Comparison of ENCODE assay signal across 8 cellular contexts in the genomic region with DNA sequence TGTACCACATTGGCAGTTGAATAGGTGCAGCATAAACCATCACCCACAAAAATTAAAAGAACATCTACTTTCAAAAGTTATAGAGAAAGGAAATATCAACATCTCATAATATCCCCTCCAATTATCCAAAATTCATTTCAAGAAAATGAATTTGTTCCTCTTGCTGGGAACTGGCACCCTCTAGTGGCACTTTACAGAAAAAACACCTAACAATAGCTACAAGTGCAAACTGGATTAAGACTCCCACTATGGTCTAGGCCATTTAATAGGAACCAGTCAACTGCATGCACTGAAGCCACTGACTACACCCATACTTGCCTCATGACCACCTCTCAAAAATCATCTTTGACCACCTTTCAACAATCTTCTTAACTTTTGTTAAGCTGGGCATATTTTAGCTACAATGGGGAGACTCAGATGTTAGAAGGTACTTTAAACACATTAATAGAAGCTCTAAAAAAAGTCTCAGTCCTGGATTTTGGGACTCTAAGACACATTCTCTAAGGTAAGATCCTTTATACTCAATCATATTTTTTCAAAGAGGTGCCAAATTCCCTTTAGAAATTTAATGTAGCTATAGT. TPM values are rescaled to one million over a fixed set of nuclear protein-coding genes. Genes with fewer than 3 reads are reported as not detected.
DNase-seq lines count a peak whose midpoint lies in the region; ATAC-seq and TF ChIP-seq lines count a peak whose summit lies in the region.

No MANE protein-coding gene starts in this region.

- TF ChIP-seq CTCF in WTC11 (IDR thresholded peaks at IDR 0.05) (peak; percentile 57), progenitor cell of endocrine pancreas (IDR thresholded peaks at IDR 0.05; ENCODE audit: unreplicated experiment) (peak; percentile 79)

- H3K4me3 Mint-ChIP-seq in WTC11 (no peak overlapping the region), progenitor cell of endocrine pancreas (ENCODE audit: low read depth) (no peak overlapping the region)

- no peak overlapping the region for H3K27ac Mint-ChIP-seq in WTC11
- no peak overlapping the region for H3K27ac Mint-ChIP-seq in progenitor cell of endocrine pancreas

- POLR2A ChIA-PET in WTC11 (lab: Charles Lee), result interaction anchor here (0.6 to 0.8 kb wide), 2 partner anchors 201 to 772 kb away, joined by 4 read pairs; no protein-coding TSS in a partner anchor

- H3K4me1 Mint-ChIP-seq in WTC11 (no peaks in the 10 kb centered on the region), progenitor cell of endocrine pancreas (ENCODE audit: low read depth) (no peaks in the 10 kb centered on the region)

- no peaks in the 10 kb centered on the region for H3K9me3 Mint-ChIP-seq in WTC11
- H3K9me3 Mint-ChIP-seq in progenitor cell of endocrine pancreas (ENCODE audit: low read depth), result no peaks in the 10 kb centered on the region

- H3K27me3 Mint-ChIP-seq in WTC11 (ENCODE audit: low read depth) (no peaks in the 10 kb centered on the region), progenitor cell of endocrine pancreas (no peaks in the 10 kb centered on the region)

- CTCF ChIA-PET in WTC11 (lab: Charles Lee), result interaction anchor here (0.6 to 2.0 kb wide), 41 partner anchors 8 to 882 kb away, joined by 3 to 49 read pairs (median 5); partner anchors contain the start of genes PRR5L and TRAF6

- DNase-seq in CMK (ENCODE audit: low read depth) (peak; percentile 21), NCI-H2029 (lab: John Stamatoyannopoulos, UW) (peak; percentile 21), WTC11 (ENCODE audit: low spot score) (no peak), globus pallidus (ENCODE audit: low spot score) (peak; percentile 59), progenitor cell of endocrine pancreas (ENCODE audit: low spot score, unreplicated experiment) (no peak), COLO829 (ENCODE audit: low spot score) (no peak)

- H3K36me3 Mint-ChIP-seq in WTC11 (peaks cover 12% of the 10 kb centered on the region), progenitor cell of endocrine pancreas (ENCODE audit: insufficient read depth) (peaks cover 20% of the 10 kb centered on the region)

- peak; percentile 51 for ATAC-seq in GM19452 (IDR thresholded peaks at IDR 0.05; ENCODE audit: unreplicated experiment)
- peak; percentile 60 for ATAC-seq in WTC11
- no peak for ATAC-seq in HG02642 (IDR thresholded peaks at IDR 0.05; ENCODE audit: poor library complexity, unreplicated experiment)

TF ChIP-seq in WTC11, 78 proteins besides CTCF, POLR2A, EP300 and RAD21:
- TF ChIP-seq PRRX2 (CRISPR knock-in tag; IDR thresholded peaks at IDR 0.05) (no peak), ATF2 (CRISPR knock-in tag; IDR thresholded peaks at IDR 0.05; ENCODE audit: borderline replicate concordance, low read depth) (no peak), CREB1 (CRISPR knock-in tag; IDR thresholded peaks at IDR 0.05) (no peak), ZBTB21 (CRISPR knock-in tag; IDR thresholded peaks at IDR 0.05; ENCODE audit: borderline replicate concordance) (no peak), HMGXB4 (CRISPR knock-in tag; IDR thresholded peaks at IDR 0.05) (no peak)
- TF ChIP-seq, protein P1, sequence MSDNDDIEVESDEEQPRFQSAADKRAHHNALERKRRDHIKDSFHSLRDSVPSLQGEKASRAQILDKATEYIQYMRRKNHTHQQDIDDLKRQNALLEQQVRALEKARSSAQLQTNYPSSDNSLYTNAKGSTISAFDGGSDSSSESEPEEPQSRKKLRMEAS (CRISPR knock-in tag; IDR thresholded peaks at IDR 0.05), result no peak

RNA-seq across cellular contexts. Expression of gene TRAF6, which starts 17.3 kb away (rescaled TPM):
- total RNA-seq in WTC11 (2021) (5.2 to 6.6 TPM (median 5.9 TPM) in 3 replicates), progenitor cell of endocrine pancreas (15.1 and 16.9 TPM in 2 replicates)

Comparison
In these comparisons a context has a peak if more than half of its experiments do, and no peak if none do; other contexts are left out.
1. DNase-seq: peak in CMK (single experiment), NCI-H2029 (single experiment) and globus pallidus (single experiment); none in WTC11 (single experiment), progenitor cell of endocrine pancreas (single experiment) and COLO829 (single experiment).